In the genomic region with DNA sequence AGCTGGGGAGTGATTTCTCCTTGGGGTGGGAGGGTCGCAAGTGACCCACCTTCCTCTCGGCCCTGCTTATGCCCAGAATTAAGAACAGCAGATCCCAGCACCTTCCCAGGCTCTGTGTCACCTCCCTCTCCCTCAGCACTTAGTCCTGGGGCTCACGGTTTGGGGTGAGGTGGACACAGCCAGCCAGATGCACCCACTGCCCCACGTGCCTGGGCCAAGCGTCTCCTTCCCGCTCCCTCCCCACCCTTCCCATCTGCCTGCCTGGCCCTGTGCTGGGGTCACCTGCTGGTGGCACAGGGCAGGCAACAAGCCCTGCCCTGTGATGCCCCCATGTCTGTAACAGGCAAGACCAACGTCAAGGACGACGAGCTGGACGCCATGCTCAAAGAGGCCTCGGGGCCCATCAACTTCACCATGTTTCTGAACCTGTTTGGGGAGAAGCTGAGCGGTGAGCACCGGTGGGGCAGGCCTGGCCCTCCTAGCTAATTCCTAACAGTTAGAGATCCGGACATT, we compare ENCODE assay signal across 19 cellular contexts.
"Had no signal": no experiment of that assay in that cellular context is flagged by ENCODE, and none has a peak within 500 bp of the region (broad histone marks: within the 10 kb centered on the region; RNA-seq: fewer than 3 reads in every experiment).

No MANE protein-coding gene starts in this region.

- H2AFZ ChIP-seq: hepatocyte, parathyroid adenoma had no signal

- H3K27me3 ChIP-seq: body of pancreas, colonic mucosa, hepatocyte, upper lobe of right lung had no signal

- H3K9ac ChIP-seq: parathyroid adenoma had no signal

- H3K27ac Mint-ChIP-seq: activated T-cell treated with anti-CD3 and anti-CD28 coated beads, Interleukin-2, amount 50 U/mL, for 72 hours; stimulated activated naive CD8-positive, alpha-beta T cell treated with anti-CD3 and anti-CD28 coated beads, Interleukin-15, Interleukin-2, amounts not matched to agents 100 ng/mL and 50 ng/mL, for 24 hours; T-helper 1 cell treated with Interleukin-12 subunit alpha and Interleukin-12 subunit beta and Interleukin-4 antibody, amounts not matched to agents 30 μg/mL and 1 μg/mL, for 36 hours had no signal

- H3K36me3 ChIP-seq: colonic mucosa, esophagus muscularis mucosa, neutrophil, upper lobe of right lung, WERI-Rb-1 had no signal

- H3K36me3 Mint-ChIP-seq: activated naive CD4-positive, alpha-beta T cell treated with anti-CD3 and anti-CD28 coated beads, Interleukin-2, amount 50 U/mL, for 72 hours had no signal

- H3K27ac ChIP-seq: body of pancreas, colonic mucosa, hepatocyte, neutrophil, parathyroid adenoma, upper lobe of right lung, WERI-Rb-1 had no signal

- H3K4me3 Mint-ChIP-seq: T-helper 1 cell treated with Interleukin-12 subunit alpha and Interleukin-12 subunit beta and Interleukin-4 antibody, amounts not matched to agents 30 μg/mL and 1 μg/mL, for 36 hours had no signal

- DNase-seq: activated CD8-positive, alpha-beta memory T cell treated with anti-CD3 and anti-CD28 coated beads, Interleukin-2, amount 50 U/mL, for 4 hours; activated CD8-positive, alpha-beta T cell treated with anti-CD3 and anti-CD28 coated beads, Interleukin-2, amount 10 ng/mL, durations not matched to agents 7 days and 5 days; activated gamma-delta T cell; activated T-cell treated with anti-CD3 and anti-CD28 coated beads, Interleukin-2, amount 50 U/mL, for 72 hours; body of pancreas; caudate nucleus; colonic mucosa; retina; stimulated activated CD4-positive, alpha-beta T cell treated with anti-CD3 and anti-CD28 coated beads, Interleukin-15, amount 100 ng/mL, for 24 hours; stimulated activated CD4-positive, alpha-beta T cell treated with anti-CD3 and anti-CD28 coated beads, Interleukin-4, amount 100 ng/mL, for 1 hour; upper lobe of right lung; WERI-Rb-1 had no signal

- H3K9me3 ChIP-seq: body of pancreas, colonic mucosa, esophagus muscularis mucosa, neutrophil, upper lobe of right lung had no signal

- ATAC-seq: activated CD8-positive, alpha-beta T cell treated with anti-CD3 and anti-CD28 coated beads, Interleukin-2, amount 10 ng/mL, durations not matched to agents 7 days and 5 days; activated T-cell treated with anti-CD3 and anti-CD28 coated beads, Interleukin-2, amount 50 U/mL, for 72 hours; upper lobe of right lung had no signal

- H3K27me3 Mint-ChIP-seq: stimulated activated naive CD8-positive, alpha-beta T cell treated with anti-CD3 and anti-CD28 coated beads, Interleukin-15, Interleukin-2, amounts not matched to agents 100 ng/mL and 50 ng/mL, for 24 hours had no signal

- H3K9me3 Mint-ChIP-seq: activated naive CD4-positive, alpha-beta T cell treated with anti-CD3 and anti-CD28 coated beads, Interleukin-2, amount 50 U/mL, for 72 hours; activated T-cell treated with anti-CD3 and anti-CD28 coated beads, Interleukin-2, amount 50 U/mL, for 72 hours; stimulated activated naive CD8-positive, alpha-beta T cell treated with anti-CD3 and anti-CD28 coated beads, Interleukin-15, Interleukin-2, amounts not matched to agents 100 ng/mL and 50 ng/mL, for 24 hours; T-helper 1 cell treated with Interleukin-12 subunit alpha and Interleukin-12 subunit beta and Interleukin-4 antibody, amounts not matched to agents 30 μg/mL and 1 μg/mL, for 36 hours had no signal

- H3K4me3 ChIP-seq: body of pancreas, hepatocyte, upper lobe of right lung had no signal
